Comparison of ENCODE assay signal across 18 cellular contexts in genomic region chr5:139816566-139816965, GRCh38. TPM values are rescaled to one million over a fixed set of nuclear protein-coding genes. Genes with fewer than 3 reads are reported as not detected.
A peak's percentile ranks its signal among the peaks of the same experiment; 100 is the strongest.
DNase-seq lines count a peak whose midpoint lies in the region; ATAC-seq, FAIRE-seq and TF ChIP-seq lines count a peak whose summit lies in the region.
"Had no signal": no experiment of that assay in that cellular context is flagged by ENCODE, and none has a peak within 500 bp of the region (broad histone marks: within the 10 kb centered on the region; RNA-seq: fewer than 3 reads in every experiment).

No MANE protein-coding gene starts in this region.

- no peak for ATAC-seq in activated naive CD8-positive, alpha-beta T cell treated with anti-CD3 and anti-CD28 coated beads, Interleukin-2, amount 10 ng/mL, durations not matched to agents 7 days and 5 days (ENCODE audit: low read depth)
- ATAC-seq in RWPE2 (ENCODE audit: low read depth) (no peak), upper lobe of right lung (no peak)
- ATAC-seq: HepG2 had no signal

- H3K4me3 ChIP-seq in RWPE2 (ENCODE audit: severe bottlenecking) (no peak overlapping the region), kidney (ENCODE audit: low read length in 2 of 2) (no peak overlapping the region), upper lobe of right lung (no peak overlapping the region)
- H3K4me3 ChIP-seq: BLaER1 had no signal

- H3K27ac ChIP-seq in RWPE2 (ENCODE audit: poor library complexity, severe bottlenecking), result no peak overlapping the region
- no peak overlapping the region for H3K27ac ChIP-seq in kidney (ENCODE audit: low read depth in 2 of 2, low read length in 2 of 2)
- no peak overlapping the region for H3K27ac ChIP-seq in upper lobe of right lung
- H3K27ac ChIP-seq: BLaER1 had no signal

- H3K9me3 ChIP-seq in RWPE2 (ENCODE audit: severe bottlenecking) (peaks cover 4% of the 10 kb centered on the region), kidney (ENCODE audit: control insufficient read depth in 1 of 2, low read length in 2 of 2) (no peaks in the 10 kb centered on the region), upper lobe of right lung (no peaks in the 10 kb centered on the region)

- TF ChIP-seq CTCF in RWPE2 (IDR thresholded peaks at IDR 0.05; ENCODE audit: poor library complexity, severe bottlenecking), result no peak
- no peak for TF ChIP-seq CTCF in kidney (IDR thresholded peaks at IDR 0.05; ENCODE audit: borderline replicate concordance, extremely low read depth, insufficient read depth)
- no peak for TF ChIP-seq CTCF in upper lobe of right lung (IDR thresholded peaks at IDR 0.05)

- H3K9me3 Mint-ChIP-seq in activated naive CD8-positive, alpha-beta T cell treated with anti-CD3 and anti-CD28 coated beads, Interleukin-2, amount 10 ng/mL, durations not matched to agents 7 days and 5 days, result peaks cover 3% of the 10 kb centered on the region
- H3K9me3 Mint-ChIP-seq in activated naive CD8-positive, alpha-beta T cell treated with anti-CD3 and anti-CD28 coated beads for 36 hours, result peaks cover 6% of the 10 kb centered on the region

- no peak for FAIRE-seq in kidney (lab: Jason Lieb, UNC)
- FAIRE-seq: GM12891, HepG2, HTR-8/SVneo had no signal

- H3K9ac ChIP-seq in kidney (ENCODE audit: low read length in 2 of 2), result no peak overlapping the region
- H3K9ac ChIP-seq: BLaER1 had no signal

- H3K27me3 Mint-ChIP-seq in activated naive CD8-positive, alpha-beta T cell treated with anti-CD3 and anti-CD28 coated beads, Interleukin-2, amount 10 ng/mL, durations not matched to agents 7 days and 5 days, result peaks cover 3% of the 10 kb centered on the region
- H3K27me3 Mint-ChIP-seq in activated naive CD8-positive, alpha-beta T cell treated with anti-CD3 and anti-CD28 coated beads for 36 hours, result peaks cover 1% of the 10 kb centered on the region

- H3K27me3 ChIP-seq in RWPE2 (ENCODE audit: insufficient read depth, poor library complexity, severe bottlenecking), result peaks cover 8% of the 10 kb centered on the region
- H3K27me3 ChIP-seq in upper lobe of right lung, result no peaks in the 10 kb centered on the region

- H3K4me3 Mint-ChIP-seq in activated naive CD8-positive, alpha-beta T cell treated with anti-CD3 and anti-CD28 coated beads, Interleukin-2, amount 10 ng/mL, durations not matched to agents 7 days and 5 days, result no peak overlapping the region
- H3K4me3 Mint-ChIP-seq in activated naive CD8-positive, alpha-beta T cell treated with anti-CD3 and anti-CD28 coated beads for 36 hours, result no peak overlapping the region
- H3K4me3 Mint-ChIP-seq: CD4-positive, CD25-positive, alpha-beta regulatory T cell; HFFc6 had no signal

- POLR2A ChIA-PET in activated naive CD8-positive, alpha-beta T cell treated with anti-CD3 and anti-CD28 coated beads, Interleukin-2, amount 10 ng/mL, durations not matched to agents 7 days and 5 days (lab: Charles Lee), result no interaction called here

- H3K4me1 ChIP-seq in RWPE2 (ENCODE audit: insufficient read depth, poor library complexity, severe bottlenecking), result no peaks in the 10 kb centered on the region
- no peaks in the 10 kb centered on the region for H3K4me1 ChIP-seq in kidney (ENCODE audit: control insufficient read depth in 1 of 2, insufficient read depth in 1 of 2, low read depth in 1 of 2, low read length in 2 of 2)
- no peaks in the 10 kb centered on the region for H3K4me1 ChIP-seq in upper lobe of right lung
- H3K4me1 ChIP-seq: BLaER1 had no signal

- H3K36me3 Mint-ChIP-seq in activated naive CD8-positive, alpha-beta T cell treated with anti-CD3 and anti-CD28 coated beads, Interleukin-2, amount 10 ng/mL, durations not matched to agents 7 days and 5 days, result no peaks in the 10 kb centered on the region
- H3K36me3 Mint-ChIP-seq in activated naive CD8-positive, alpha-beta T cell treated with anti-CD3 and anti-CD28 coated beads for 36 hours, result peaks cover 1% of the 10 kb centered on the region
- H3K36me3 Mint-ChIP-seq: CD4-positive, CD25-positive, alpha-beta regulatory T cell had no signal

- H3K27ac Mint-ChIP-seq in activated naive CD8-positive, alpha-beta T cell treated with anti-CD3 and anti-CD28 coated beads, Interleukin-2, amount 10 ng/mL, durations not matched to agents 7 days and 5 days, result no peak overlapping the region
- no peak overlapping the region for H3K27ac Mint-ChIP-seq in activated naive CD8-positive, alpha-beta T cell treated with anti-CD3 and anti-CD28 coated beads for 36 hours
- H3K27ac Mint-ChIP-seq: CD4-positive, CD25-positive, alpha-beta regulatory T cell; HFFc6 had no signal

- no peaks in the 10 kb centered on the region for H3K36me3 ChIP-seq in RWPE2 (ENCODE audit: low read depth)
- H3K36me3 ChIP-seq in kidney (ENCODE audit: control insufficient read depth in 1 of 2, insufficient read depth in 2 of 2, low read length in 2 of 2), result no peaks in the 10 kb centered on the region
- no peaks in the 10 kb centered on the region for H3K36me3 ChIP-seq in upper lobe of right lung
- H3K36me3 ChIP-seq: BLaER1 had no signal

- intact Hi-C loops in kidney (cut with DNase I), result no loop called here
- intact Hi-C loops in upper lobe of right lung (cut with DNase I), result no loop called here

- no peaks in the 10 kb centered on the region for H3K4me1 Mint-ChIP-seq in activated naive CD8-positive, alpha-beta T cell treated with anti-CD3 and anti-CD28 coated beads, Interleukin-2, amount 10 ng/mL, durations not matched to agents 7 days and 5 days
- H3K4me1 Mint-ChIP-seq in activated naive CD8-positive, alpha-beta T cell treated with anti-CD3 and anti-CD28 coated beads for 36 hours, result no peaks in the 10 kb centered on the region
- H3K4me1 Mint-ChIP-seq: CD4-positive, CD25-positive, alpha-beta regulatory T cell had no signal

- DNase-seq in activated naive CD8-positive, alpha-beta T cell treated with anti-CD3 and anti-CD28 coated beads, Interleukin-2, amount 10 ng/mL, durations not matched to agents 7 days and 5 days, result peak; percentile 5
- DNase-seq in activated naive CD8-positive, alpha-beta T cell treated with anti-CD3 and anti-CD28 coated beads for 36 hours, result no peak
- DNase-seq in RWPE2 (ENCODE audit: low spot score), result peak; percentile 51
- peak; percentile 48 for DNase-seq in kidney
- peak; percentile 46 for DNase-seq in upper lobe of right lung
- DNase-seq in germinal center (ENCODE audit: low spot score), result no peak
- DNase-seq in NCI-H82 (lab: John Stamatoyannopoulos, UW), result no peak
- DNase-seq: 8988T; AML-193; CD4-positive, CD25-positive, alpha-beta regulatory T cell; DMS79; GOT3; HCEC 1CT; HFFc6 had no signal

RNA-seq across cellular contexts. Expression of gene PSD2, which starts 21.0 kb away (rescaled TPM):
- under 1 TPM; 0.08 to 0.09 TPM for total RNA-seq in activated naive CD8-positive, alpha-beta T cell treated with anti-CD3 and anti-CD28 coated beads, Interleukin-2, amount 10 ng/mL, durations not matched to agents 7 days and 5 days
- not detected for total RNA-seq in activated naive CD8-positive, alpha-beta T cell treated with anti-CD3 and anti-CD28 coated beads for 36 hours
- total RNA-seq in kidney (0.13 TPM), upper lobe of right lung (not detected)
- 0.09 TPM for polyA plus RNA-seq in kidney (ENCODE audit: insufficient read depth, low read depth, low replicate concordance)
- total RNA-seq: CD4-positive, CD25-positive, alpha-beta regulatory T cell; HepG2 had no signal
- polyA plus RNA-seq: CD4-positive, CD25-positive, alpha-beta regulatory T cell had no signal

Comparison
In these comparisons a context has a peak if more than half of its experiments do, and no peak if none do; other contexts are left out.
1. DNase-seq: peak in activated naive CD8-positive, alpha-beta T cell treated with anti-CD3 and anti-CD28 coated beads, Interleukin-2, amount 10 ng/mL, durations not matched to agents 7 days and 5 days (single experiment), RWPE2 (single experiment), kidney (single experiment) and upper lobe of right lung (single experiment); none in activated naive CD8-positive, alpha-beta T cell treated with anti-CD3 and anti-CD28 coated beads for 36 hours (single experiment), germinal center (single experiment) and NCI-H82 (single experiment).